ENCODE assay signal across 15 cellular contexts in the genomic region with DNA sequence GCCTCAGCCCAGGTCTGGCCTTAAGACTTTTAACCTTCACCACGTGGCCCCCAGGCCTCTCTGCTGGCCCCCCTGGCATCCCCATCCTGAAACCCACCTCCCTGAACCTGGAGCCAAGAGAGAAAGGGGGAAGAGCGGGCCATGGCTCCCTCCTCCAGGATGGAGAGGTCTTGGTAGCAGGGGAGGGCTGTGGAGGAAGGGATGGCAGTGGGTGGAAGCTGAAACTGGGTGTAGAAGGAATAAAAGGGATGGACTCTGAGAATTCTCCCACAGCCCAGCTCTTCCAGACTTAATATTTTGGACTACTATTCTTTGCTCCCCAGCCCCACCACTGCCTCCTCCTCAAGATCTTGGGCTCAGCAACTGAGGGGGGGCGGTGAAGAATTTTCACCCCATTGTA. TPM values are rescaled to one million over a fixed set of nuclear protein-coding genes. Genes with fewer than 3 reads are reported as not detected.
DNase-seq lines count a peak whose midpoint lies in the region; ATAC-seq and TF ChIP-seq lines count a peak whose summit lies in the region.
"Had no signal": no experiment of that assay in that cellular context is flagged by ENCODE, and none has a peak within 500 bp of the region (broad histone marks: within the 10 kb centered on the region; RNA-seq: fewer than 3 reads in every experiment).

No MANE protein-coding gene starts in this region.

- H4K20me1 ChIP-seq in GM23248 (ENCODE audit: insufficient read depth), result 0 out of 2 replicates have a peak, but pooled peaks cover 3% of the 10 kb centered on the region

- DNase-seq in GM23248, result peak; percentile 57
- no peak for DNase-seq in brain microvascular endothelial cell
- no peak for DNase-seq in mesendoderm
- DNase-seq in SW 1271 (lab: John Stamatoyannopoulos, UW), result no peak
- no peak for DNase-seq in head of caudate nucleus
- DNase-seq: activated CD4-positive, alpha-beta memory T cell treated with anti-CD3 and anti-CD28 coated beads, Interleukin-2, amount 10 ng/mL, durations not matched to agents 7 days and 5 days; activated naive CD4-positive, alpha-beta T cell treated with Interleukin-2 at 50 U/mL for 16 hours; GF-D8; naive thymus-derived CD8-positive, alpha-beta T cell; NCI-H1436 treated with DMSO at 0.1 percent for 48 hours; T1000 had no signal

- no peak overlapping the region for H3K18ac ChIP-seq in mesendoderm (ENCODE audit: low read length)

- H3K9me2 ChIP-seq in GM23248 (ENCODE audit: insufficient read depth), result no peaks in the 10 kb centered on the region

- no peaks in the 10 kb centered on the region for H3K79me1 ChIP-seq in mesendoderm (ENCODE audit: low read length)

- H3K4me3 ChIP-seq in GM23248 (peak overlapping the region; percentile 96), brain microvascular endothelial cell (ENCODE audit: low read depth, low read length) (peak overlapping the region; percentile 47), mesendoderm (ENCODE audit: low read length) (no peak overlapping the region), stomach smooth muscle (ENCODE audit: low read length in 2 of 2) (peak overlapping the region; percentile 18 to 62)

- in situ Hi-C loops in GM23248 (cut with MboI) (no loop called here), brain microvascular endothelial cell (cut with HindIII; ENCODE audit: low pct_ligation_motif_present, low sequenced_read_pairs) (no loop called here)

- intact Hi-C loops in head of caudate nucleus (cut with DNase I), result no loop called here

- peaks cover 77% of the 10 kb centered on the region for H3K4me1 ChIP-seq in GM23248 (ENCODE audit: insufficient read depth)
- H3K4me1 ChIP-seq in mesendoderm (ENCODE audit: control insufficient read depth, low read depth, low read length), result peaks cover 10% of the 10 kb centered on the region
- H3K4me1 ChIP-seq in stomach smooth muscle (ENCODE audit: control insufficient read depth, insufficient read depth, low read length), result peaks cover 18% of the 10 kb centered on the region

- no peak overlapping the region for H2AFZ ChIP-seq in GM23248

- H3K9ac ChIP-seq in GM23248 (peak overlapping the region; percentile 94), mesendoderm (ENCODE audit: low read length) (peak overlapping the region; percentile 20), stomach smooth muscle (ENCODE audit: low read length in 2 of 2) (peak overlapping the region in 1 of 2 donors; percentile 29)

- H3K27me3 ChIP-seq in GM23248 (replicated peaks; ENCODE audit: insufficient read depth) (no peaks in the 10 kb centered on the region), brain microvascular endothelial cell (replicated peaks) (no peaks in the 10 kb centered on the region), mesendoderm (ENCODE audit: insufficient read depth, low read length, poor library complexity) (no peaks in the 10 kb centered on the region), stomach smooth muscle (ENCODE audit: control insufficient read depth in 1 of 2, insufficient read depth in 2 of 2, low read length in 2 of 2) (peaks cover 0 to 4% of the 10 kb centered on the region in 2 donors)

- ATAC-seq in GM21529 (IDR thresholded peaks at IDR 0.05; ENCODE audit: unreplicated experiment) (no peak), GM18520 (IDR thresholded peaks at IDR 0.05; ENCODE audit: unreplicated experiment) (no peak)
- ATAC-seq: naive thymus-derived CD8-positive, alpha-beta T cell; Panc1 had no signal

- no peak overlapping the region for H2BK15ac ChIP-seq in mesendoderm (replicated peaks; ENCODE audit: low read depth)

- H3K36me3 ChIP-seq in GM23248 (ENCODE audit: low read depth) (no peaks in the 10 kb centered on the region), brain microvascular endothelial cell (replicated peaks) (no peaks in the 10 kb centered on the region), mesendoderm (ENCODE audit: control insufficient read depth, insufficient read depth, low read length) (no peaks in the 10 kb centered on the region), stomach smooth muscle (ENCODE audit: control insufficient read depth in 2 of 2, insufficient read depth in 2 of 2, low read length in 2 of 2) (no peaks in the 10 kb centered on the region)

- no peak overlapping the region for H2AK5ac ChIP-seq in mesendoderm (ENCODE audit: low read length)

- H3K79me2 ChIP-seq in GM23248 (ENCODE audit: insufficient read depth), result peaks cover 76% of the 10 kb centered on the region
- H3K79me2 ChIP-seq in mesendoderm (ENCODE audit: control insufficient read depth, insufficient read depth, low read length), result no peaks in the 10 kb centered on the region

- no peak for TF ChIP-seq CTCF in brain microvascular endothelial cell (IDR thresholded peaks at IDR 0.05; ENCODE audit: low read depth, low read length, missing control alignments)

- no peak overlapping the region for H2BK120ac ChIP-seq in mesendoderm (ENCODE audit: low read depth, low read length)

- H3F3A ChIP-seq in GM23248 (ENCODE audit: insufficient read depth), result peaks cover 56% of the 10 kb centered on the region

- no peak overlapping the region for H4K5ac ChIP-seq in mesendoderm (ENCODE audit: low read length)

- H4K8ac ChIP-seq in mesendoderm (ENCODE audit: low read depth, low read length), result no peak overlapping the region

- no peak overlapping the region for H3K23ac ChIP-seq in mesendoderm (ENCODE audit: low read length)

- no peaks in the 10 kb centered on the region for H3K9me3 ChIP-seq in GM23248 (ENCODE audit: low read depth)
- H3K9me3 ChIP-seq in stomach smooth muscle (ENCODE audit: control insufficient read depth in 2 of 2, low read length in 2 of 2), result no peaks in the 10 kb centered on the region

- H2BK5ac ChIP-seq in mesendoderm (ENCODE audit: low read length), result no peak overlapping the region

- H3K27ac ChIP-seq in GM23248, result peak overlapping the region; percentile 91
- H3K27ac ChIP-seq in brain microvascular endothelial cell, result no peak overlapping the region
- no peak overlapping the region for H3K27ac ChIP-seq in mesendoderm (ENCODE audit: low read depth, low read length)
- H3K27ac ChIP-seq in stomach smooth muscle (ENCODE audit: low read length), result no peak overlapping the region

- no peak overlapping the region for H3K4ac ChIP-seq in mesendoderm (ENCODE audit: low read depth, low read length)

- 0 to 5% methylated on average over 3 of the region's 3 CpGs for WGBS in GM23248 (ENCODE audit: low coverage in 1 of 2, low lambda C conversion rate in 2 of 2, missing lambda C conversion rate in 2 of 2), 2 experiments
- WGBS in mesendoderm (ENCODE audit: extremely low coverage, insufficient coverage, low lambda C conversion rate), result no CpG with 5 or more reads among the region's 3 CpGs

- no peak overlapping the region for H3K56ac ChIP-seq in mesendoderm (ENCODE audit: low read length)

- H3K4me2 ChIP-seq in GM23248 (ENCODE audit: unreplicated experiment), result peak overlapping the region; percentile 88
- no peak overlapping the region for H3K4me2 ChIP-seq in mesendoderm (ENCODE audit: low read length)

RNA-seq across cellular contexts. Expression of gene TNS1, which starts 0.7 kb away (rescaled TPM):
- total RNA-seq in GM23248 (2014; rRNA removed; shearing (Covaris generic)), result 99.3 and 104 TPM in 2 replicates
- 78.6 and 81.6 TPM in 2 replicates for polyA plus RNA-seq in GM23248 (2016; fragmentation: Nextera tagmentation; extraction: Ambion mirVana)
- polyA plus RNA-seq in mesendoderm (2013, experiment 1 of 2), result 1.7 TPM
- 2.4 TPM for polyA plus RNA-seq in mesendoderm (2013, experiment 2 of 2)
- polyA plus RNA-seq: naive thymus-derived CD8-positive, alpha-beta T cell had no signal
